18 cellular contexts compared by ENCODE assay signal in the genomic region with DNA sequence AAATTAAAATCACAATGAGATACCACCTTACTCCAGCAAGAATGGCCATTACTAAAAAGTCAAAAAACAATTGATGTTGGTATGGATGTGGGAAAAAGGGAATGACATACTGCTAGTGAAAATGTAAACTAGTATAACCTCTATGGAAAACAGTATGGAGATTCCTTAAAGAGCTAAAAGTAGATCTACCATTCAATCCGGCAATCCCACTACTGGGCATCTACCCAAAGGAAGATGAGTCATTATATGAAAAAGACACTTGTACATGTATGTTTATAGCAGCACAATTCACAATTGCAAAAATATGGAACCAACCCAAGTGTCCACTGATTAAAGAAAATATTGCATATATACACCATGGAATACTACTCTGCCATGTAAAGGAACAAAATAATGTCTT. TPM values are rescaled to one million over a fixed set of nuclear protein-coding genes. Genes with fewer than 3 reads are reported as not detected.
DNase-seq lines count a peak whose midpoint lies in the region; ATAC-seq and TF ChIP-seq lines count a peak whose summit lies in the region.
"Had no signal": no experiment of that assay in that cellular context is flagged by ENCODE, and none has a peak within 500 bp of the region (broad histone marks: within the 10 kb centered on the region; RNA-seq: fewer than 3 reads in every experiment).

No MANE protein-coding gene starts in this region.

- peak; percentile 35 for DNase-seq in ELR (ENCODE audit: low read depth)
- DNase-seq in LNCaP clone FGC (ENCODE audit: low read depth) = peak; percentile 22
- peak; percentile 46 for DNase-seq in epithelial cell of esophagus (ENCODE audit: low read depth)
- DNase-seq in myocyte (ENCODE audit: low read depth) = peak; percentile 16
- no peak for DNase-seq in AML-193 (lab: John Stamatoyannopoulos, UW)
- no peak for DNase-seq in OCI-M2 (lab: John Stamatoyannopoulos, UW; ENCODE audit: unreplicated experiment)
- no peak for DNase-seq in left lobe of liver (ENCODE audit: low spot score)
- DNase-seq: Calu3; CD4-positive, alpha-beta T cell; DND-41; NCI-H1436 treated with DMSO at 0.1 percent for 48 hours; NCI-H2029 treated with DMSO at 0.1 percent for 48 hours; NCI-H2171 treated with DMSO at 0.1 percent for 48 hours; NCI-H774; PC-9 had no signal

- TF ChIP-seq CTCF in LNCaP clone FGC (IDR thresholded peaks at IDR 0.05; ENCODE audit: control insufficient read depth, extremely low read depth, insufficient read depth) = no peak
- no peak for TF ChIP-seq CTCF in epithelial cell of esophagus (IDR thresholded peaks at IDR 0.05; ENCODE audit: insufficient read depth, low read depth, low read length, missing control alignments)

- no peak for ATAC-seq in left lobe of liver

- no peak overlapping the region for H3K4me3 ChIP-seq in LNCaP clone FGC (ENCODE audit: low read depth, low read length)
- no peak overlapping the region for H3K4me3 ChIP-seq in epithelial cell of esophagus (ENCODE audit: low read length)
- H3K4me3 ChIP-seq: PC-9, SJSA1 had no signal

RNA-seq across cellular contexts. Expression of gene SUSD4, which starts 37.2 kb away (rescaled TPM):
- 2.0 and 4.1 TPM in 2 replicates for total RNA-seq in myocyte
- polyA plus RNA-seq in myocyte (2012) = 2.4 TPM
- 1.3 TPM for total RNA-seq in left lobe of liver
- total RNA-seq: B cell, NCI-H460 had no signal

Comparison
In these comparisons a context has a peak if more than half of its experiments do, and no peak if none do; other contexts are left out.
1. DNase-seq: peak in ELR (single experiment), LNCaP clone FGC (single experiment), epithelial cell of esophagus (single experiment) and myocyte (single experiment); none in AML-193 (0 of 2), OCI-M2 (single experiment) and left lobe of liver (single experiment).